In genomic region chr17:54435966-54436365, GRCh38 we compare ENCODE assay signal across 1 cellular context.
TF ChIP-seq lines count a peak whose summit lies in the region.

No MANE protein-coding gene starts in this region.

TF ChIP-seq in WTC11, 78 proteins besides CTCF, POLR2A, EP300 and RAD21 (continued from another document):
- TF ChIP-seq HMGXB4 (CRISPR knock-in tag; IDR thresholded peaks at IDR 0.05) (no peak), ZNF423 (CRISPR knock-in tag; IDR thresholded peaks at IDR 0.05) (no peak), ZSCAN18 (CRISPR knock-in tag; IDR thresholded peaks at IDR 0.05) (no peak), FOXJ3 (CRISPR knock-in tag; IDR thresholded peaks at IDR 0.05; ENCODE audit: borderline replicate concordance) (no peak), NR3C1 (CRISPR knock-in tag; conservative IDR thresholded peaks at IDR 0.05; ENCODE audit: low read depth) (no peak), MLX (CRISPR knock-in tag; IDR thresholded peaks at IDR 0.05) (no peak), KAT7 (CRISPR knock-in tag; IDR thresholded peaks at IDR 0.05; ENCODE audit: borderline replicate concordance) (no peak), CREM (CRISPR knock-in tag; IDR thresholded peaks at IDR 0.05) (no peak), ZNF512 (CRISPR knock-in tag; IDR thresholded peaks at IDR 0.05; ENCODE audit: borderline replicate concordance) (no peak)
